Comparison of ENCODE assay signal across 15 cellular contexts in genomic region chr3:18354706-18355105, GRCh38.
"Had no signal": no experiment of that assay in that cellular context is flagged by ENCODE, and none has a peak within 500 bp of the region (broad histone marks: within the 10 kb centered on the region; RNA-seq: fewer than 3 reads in every experiment).

No MANE protein-coding gene starts in this region.

- H3K9me3 Mint-ChIP-seq: activated naive CD4-positive, alpha-beta T cell treated with anti-CD3 and anti-CD28 coated beads for 36 hours; brain had no signal

- DNase-seq: activated CD4-positive, alpha-beta T cell treated with anti-CD3 and anti-CD28 coated beads, Interleukin-2, amount 50 U/mL, for 4 hours; activated naive CD4-positive, alpha-beta T cell treated with anti-CD3 and anti-CD28 coated beads for 36 hours; activated T-cell treated with anti-CD3 and anti-CD28 coated beads for 4 hours; central memory CD4-positive, alpha-beta T cell; hippocampal formation; islet precursor cell; occipital lobe; stimulated activated CD4-positive, alpha-beta T cell treated with anti-CD3 and anti-CD28 coated beads, Interleukin-2, amount 100 ng/mL, for 24 hours; stimulated activated naive CD4-positive, alpha-beta T cell treated with Interleukin-2 at 50 U/mL for 16 hours; tibial artery had no signal

- H3K4me3 ChIP-seq: lung, right atrium auricular region, tibial artery had no signal

- H3K27ac Mint-ChIP-seq: brain had no signal

- ATAC-seq: esophagus mucosa had no signal

- H3K9me3 ChIP-seq: right atrium auricular region, tibial artery had no signal

- H3K4me1 ChIP-seq: right atrium auricular region had no signal

- H3K27ac ChIP-seq: right atrium auricular region, tibial artery had no signal

- H3K4me3 Mint-ChIP-seq: activated naive CD4-positive, alpha-beta T cell treated with anti-CD3 and anti-CD28 coated beads for 36 hours had no signal

- H3K27me3 ChIP-seq: right atrium auricular region, tibial artery had no signal

- H3K27me3 Mint-ChIP-seq: brain, progenitor cell of endocrine pancreas had no signal
